In genomic region chr6:158666637-158667359, GRCh38 we compare ENCODE assay signal across 9 cellular contexts.
A peak's percentile ranks its signal among the peaks of the same experiment; 100 is the strongest.
DNase-seq lines count a peak whose midpoint lies in the region; ATAC-seq and TF ChIP-seq lines count a peak whose summit lies in the region.
"Had no signal": no experiment of that assay in that cellular context is flagged by ENCODE, and none has a peak within 500 bp of the region (broad histone marks: within the 10 kb centered on the region; RNA-seq: fewer than 3 reads in every experiment).

No MANE protein-coding gene starts in this region.

- no peaks in the 10 kb centered on the region for H3K36me3 ChIP-seq in muscle layer of duodenum (ENCODE audit: control insufficient read depth in 1 of 2, insufficient read depth in 2 of 2, low read length in 2 of 2)

- peak overlapping the region; percentile 19 for H3K27ac ChIP-seq in muscle layer of duodenum (ENCODE audit: low read length)

- no peaks in the 10 kb centered on the region for H3K27me3 ChIP-seq in muscle layer of duodenum (ENCODE audit: low read depth, low read length)

- no peak for TF ChIP-seq CTCF in AG10803 (conservative IDR thresholded peaks at IDR 0.05; ENCODE audit: low read length)
- TF ChIP-seq CTCF in cardiac fibroblast (IDR thresholded peaks at IDR 0.05; ENCODE audit: low read depth, low read length): no peak

- no peaks in the 10 kb centered on the region for H3K9me3 ChIP-seq in muscle layer of duodenum (ENCODE audit: control insufficient read depth in 1 of 2, low read length in 2 of 2)

- peak; percentile 93 for DNase-seq in AG10803 (ENCODE audit: low read depth)
- DNase-seq in Kasumi-1 (lab: John Stamatoyannopoulos, UW): peak; percentile 98 to 99
- peak; percentile 70 to 77 for DNase-seq in cardiac fibroblast (ENCODE audit: low read depth in 2 of 2)
- no peak for DNase-seq in NCI-H1694 (lab: John Stamatoyannopoulos, UW)
- DNase-seq in stimulated activated CD4-positive, alpha-beta T cell treated with anti-CD3 and anti-CD28 coated beads, Interleukin-4, amount 100 ng/mL, for 24 hours: no peak
- no peak for DNase-seq in effector CD4-positive, alpha-beta T cell
- DNase-seq: NCI-H524 had no signal

- ATAC-seq in HG02852 (IDR thresholded peaks at IDR 0.05; ENCODE audit: unreplicated experiment): no peak

- H3K4me1 ChIP-seq in muscle layer of duodenum (ENCODE audit: control insufficient read depth in 1 of 2, insufficient read depth in 2 of 2, low read length in 2 of 2): peaks cover 4 to 6% of the 10 kb centered on the region in 2 donors

- H3K4me3 ChIP-seq in AG10803 (ENCODE audit: low read length) (no peak overlapping the region), cardiac fibroblast (replicated peaks in 1 of 2; ENCODE audit: low read depth in 2 of 2, low read length in 2 of 2) (no peak overlapping the region), muscle layer of duodenum (ENCODE audit: low read depth in 1 of 2, low read length in 2 of 2) (no peak overlapping the region)

Comparison
In these comparisons a context has a peak if more than half of its experiments do, and no peak if none do; other contexts are left out.
1. DNase-seq: peak in AG10803 (single experiment), Kasumi-1 (2 of 2) and cardiac fibroblast (2 of 2); none in NCI-H1694 (single experiment), stimulated activated CD4-positive, alpha-beta T cell treated with anti-CD3 and anti-CD28 coated beads, Interleukin-4, amount 100 ng/mL, for 24 hours (single experiment) and effector CD4-positive, alpha-beta T cell (single experiment).